Comparison of ENCODE assay signal across 1 cellular context in genomic region chr11:78549624-78550409, GRCh38.
TF ChIP-seq lines count a peak whose summit lies in the region.

No MANE protein-coding gene starts in this region.

TF ChIP-seq in K562, 482 proteins besides CTCF, POLR2A, EP300 and RAD21:
- TF ChIP-seq JUND (IDR thresholded peaks at IDR 0.05; ENCODE audit: borderline replicate concordance, low read depth, low read length) (no peak), JUND (tag; IDR thresholded peaks at IDR 0.05; ENCODE audit: borderline replicate concordance, low read depth, low read length) (peak; percentile 47; the same call in 1 of the 3 replicates), CREB3 (tag; conservative IDR thresholded peaks at IDR 0.05; ENCODE audit: low read depth) (0 out of 2 replicates have a peak, but pooled peaks have one; percentile 63), SOX6 (IDR thresholded peaks at IDR 0.05) (0 out of 2 replicates have a peak, but pooled peaks have one; percentile 22), ZNF41 (CRISPR knock-in tag; conservative IDR thresholded peaks at IDR 0.05) (no peak), NR4A1 (CRISPR knock-in tag; IDR thresholded peaks at IDR 0.05) (no peak), NR4A1 (tag; IDR thresholded peaks at IDR 0.05) (peak; percentile 67; the same call in 1 of the 2 replicates), RCOR1 (IDR thresholded peaks at IDR 0.05; ENCODE audit: borderline replicate concordance in 1 of 2, low read depth in 2 of 2, low read length in 2 of 2) (0 out of 4 replicates have a peak, but pooled peaks of 1 of the 2 experiments have one; percentile 21), CREBBP (IDR thresholded peaks at IDR 0.05; ENCODE audit: low read depth, low read length) (no peak), PTRF (tag; IDR thresholded peaks at IDR 0.05) (0 out of 2 replicates have a peak, but pooled peaks have one; percentile 49), NR2C1 (IDR thresholded peaks at IDR 0.05) (no peak), NR2C1 (tag; IDR thresholded peaks at IDR 0.05) (peak; percentile 55), CTBP1 (IDR thresholded peaks at IDR 0.05; ENCODE audit: borderline replicate concordance) (0 out of 2 replicates have a peak, but pooled peaks have one; percentile 16), PTTG1 (tag; IDR thresholded peaks at IDR 0.05; ENCODE audit: low read depth) (peak; percentile 19; the same call in 1 of the 2 replicates)
- TF ChIP-seq, protein P1, sequence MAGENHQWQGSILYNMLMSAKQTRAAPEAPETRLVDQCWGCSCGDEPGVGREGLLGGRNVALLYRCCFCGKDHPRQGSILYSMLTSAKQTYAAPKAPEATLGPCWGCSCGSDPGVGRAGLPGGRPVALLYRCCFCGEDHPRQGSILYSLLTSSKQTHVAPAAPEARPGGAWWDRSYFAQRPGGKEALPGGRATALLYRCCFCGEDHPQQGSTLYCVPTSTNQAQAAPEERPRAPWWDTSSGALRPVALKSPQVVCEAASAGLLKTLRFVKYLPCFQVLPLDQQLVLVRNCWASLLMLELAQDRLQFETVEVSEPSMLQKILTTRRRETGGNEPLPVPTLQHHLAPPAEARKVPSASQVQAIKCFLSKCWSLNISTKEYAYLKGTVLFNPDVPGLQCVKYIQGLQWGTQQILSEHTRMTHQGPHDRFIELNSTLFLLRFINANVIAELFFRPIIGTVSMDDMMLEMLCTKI (IDR thresholded peaks at IDR 0.05; ENCODE audit: partially characterized antibody): no peak
